Comparison of ENCODE assay signal across 9 cellular contexts in genomic region chr14:64910847-64911495, GRCh38. TPM values are rescaled to one million over a fixed set of nuclear protein-coding genes. Genes with fewer than 3 reads are reported as not detected.
DNase-seq lines count a peak whose midpoint lies in the region; ATAC-seq, FAIRE-seq and TF ChIP-seq lines count a peak whose summit lies in the region.
"Had no signal": no experiment of that assay in that cellular context is flagged by ENCODE, and none has a peak within 500 bp of the region (broad histone marks: within the 10 kb centered on the region; RNA-seq: fewer than 3 reads in every experiment).

No MANE protein-coding gene starts in this region.

- H3K4me3 Mint-ChIP-seq in activated T-cell treated with anti-CD3 and anti-CD28 coated beads, Interleukin-2, amount 50 U/mL, for 24 hours = no peak overlapping the region
- H3K4me3 Mint-ChIP-seq: dendritic cell treated with granulocyte-macrophage colony-stimulating factor and Interleukin-4, amounts not matched to agents 40 ng/mL and 50 ng/mL, for 4 days had no signal

- peaks cover 4% of the 10 kb centered on the region; the same call in 1 of the 2 replicates for H3K27me3 ChIP-seq in BE2C
- H3K27me3 ChIP-seq in keratinocyte (ENCODE audit: control insufficient read depth, extremely low read depth, insufficient read depth, low read length) = no peaks in the 10 kb centered on the region

- no peaks in the 10 kb centered on the region for H3K9me3 ChIP-seq in BE2C
- H3K9me3 ChIP-seq in keratinocyte (ENCODE audit: control insufficient read depth, low read depth, low read length) = no peaks in the 10 kb centered on the region

- ATAC-seq in left lobe of liver (no peak), HG02678 (IDR thresholded peaks at IDR 0.05; ENCODE audit: unreplicated experiment) (no peak)

- H3K27me3 Mint-ChIP-seq in activated T-cell treated with anti-CD3 and anti-CD28 coated beads, Interleukin-2, amount 50 U/mL, for 24 hours = peaks cover 2% of the 10 kb centered on the region

- H3K4me2 ChIP-seq in keratinocyte (ENCODE audit: control insufficient read depth, extremely low read depth, insufficient read depth, low read depth, low read length) = no peak overlapping the region

- no peaks in the 10 kb centered on the region for H3K9me1 ChIP-seq in keratinocyte (ENCODE audit: control insufficient read depth, extremely low read depth, insufficient read depth, low read length)

- H3K9me3 Mint-ChIP-seq in activated T-cell treated with anti-CD3 and anti-CD28 coated beads, Interleukin-2, amount 50 U/mL, for 24 hours = no peaks in the 10 kb centered on the region
- H3K9me3 Mint-ChIP-seq: dendritic cell treated with granulocyte-macrophage colony-stimulating factor and Interleukin-4, amounts not matched to agents 40 ng/mL and 50 ng/mL, for 4 days had no signal

- no peak overlapping the region for H3K27ac Mint-ChIP-seq in activated T-cell treated with anti-CD3 and anti-CD28 coated beads, Interleukin-2, amount 50 U/mL, for 24 hours
- H3K27ac Mint-ChIP-seq: dendritic cell treated with granulocyte-macrophage colony-stimulating factor and Interleukin-4, amounts not matched to agents 40 ng/mL and 50 ng/mL, for 4 days had no signal

- peaks cover 24% of the 10 kb centered on the region for H3K4me1 Mint-ChIP-seq in activated T-cell treated with anti-CD3 and anti-CD28 coated beads, Interleukin-2, amount 50 U/mL, for 24 hours (ENCODE audit: low read depth)

- H4K20me1 ChIP-seq in keratinocyte (ENCODE audit: control insufficient read depth, extremely low read depth, insufficient read depth, low read length) = no peaks in the 10 kb centered on the region

- peaks cover 18% of the 10 kb centered on the region for H3K36me3 Mint-ChIP-seq in activated T-cell treated with anti-CD3 and anti-CD28 coated beads, Interleukin-2, amount 50 U/mL, for 24 hours (ENCODE audit: low read depth)

- H3K4me1 ChIP-seq in BE2C (peaks cover 3% of the 10 kb centered on the region; the same call in 1 of the 2 replicates), keratinocyte (ENCODE audit: control insufficient read depth, extremely low read depth, insufficient read depth, low read length) (peaks cover 12% of the 10 kb centered on the region)

- no peak overlapping the region for H3K9ac ChIP-seq in keratinocyte (ENCODE audit: control insufficient read depth, extremely low read depth, insufficient read depth, low read length)

- dilution Hi-C loops in keratinocyte (cut with MboI; ENCODE audit: extremely low pct_ligation_motif_present, low sequenced_read_pairs) = no loop called here

- no peaks in the 10 kb centered on the region for H3K36me3 ChIP-seq in BE2C
- H3K36me3 ChIP-seq in keratinocyte (ENCODE audit: control insufficient read depth in 2 of 2, extremely low read depth in 1 of 2, insufficient read depth in 2 of 2, low read length in 2 of 2) = no peaks in the 10 kb centered on the region

- FAIRE-seq in keratinocyte (lab: Jason Lieb, UNC) = no peak

- no peak overlapping the region for H3K27ac ChIP-seq in keratinocyte (ENCODE audit: control insufficient read depth, insufficient read depth, low read length)

- no peak overlapping the region for H2AFZ ChIP-seq in keratinocyte (ENCODE audit: control insufficient read depth, low read length)

- peak; percentile 81 for TF ChIP-seq CTCF in BE2C (IDR thresholded peaks at IDR 0.05; ENCODE audit: low read depth, low read length)
- TF ChIP-seq CTCF in keratinocyte (optimal IDR thresholded peaks at IDR 0.05 in 1 of 3, IDR thresholded peaks at IDR 0.05 in 1 of 3, conservative IDR thresholded peaks at IDR 0.05 in 1 of 3; ENCODE audit: extremely low read depth in 1 of 3, insufficient read depth in 2 of 3, low read length in 3 of 3) = peak; percentile 48 to 57 (median 54)

- no peak overlapping the region; the same call in 1 of the 2 replicates for H3K4me3 ChIP-seq in BE2C (ENCODE audit: low read depth, low read length)
- no peak overlapping the region for H3K4me3 ChIP-seq in keratinocyte (ENCODE audit: control insufficient read depth in 2 of 3, extremely low read depth in 1 of 3, insufficient read depth in 2 of 3, low read depth in 1 of 3, low read length in 3 of 3)

- DNase-seq in BE2C = peak; percentile 22
- peak; percentile 19 for DNase-seq in HPDE6-E6E7 (ENCODE audit: extremely low spot score)
- DNase-seq in SW 1271 (lab: John Stamatoyannopoulos, UW) = peak; percentile 11 to 61
- DNase-seq in keratinocyte (ENCODE audit: low read depth, low spot score) = no peak
- no peak for DNase-seq in activated T-cell treated with anti-CD3 and anti-CD28 coated beads, Interleukin-2, amount 50 U/mL, for 24 hours
- no peak for DNase-seq in left lobe of liver (ENCODE audit: low spot score)
- no peak for DNase-seq in stimulated activated CD4-positive, alpha-beta T cell treated with anti-CD3 and anti-CD28 coated beads, Interleukin-2, amount 100 ng/mL, for 48 hours

- H3K79me2 ChIP-seq in keratinocyte (ENCODE audit: control insufficient read depth, insufficient read depth, low read length) = peaks cover 17% of the 10 kb centered on the region

RNA-seq across cellular contexts. Expression of gene CHURC1, which starts 3.3 kb away (rescaled TPM):
- polyA plus RNA-seq in BE2C (2012; ENCODE audit: insufficient read depth, insufficient read length, low read depth) = 30.9 TPM
- 65.4 to 126 TPM (median 74.8 TPM) in 3 replicates for polyA plus RNA-seq in keratinocyte
- 177 TPM for polyA plus RNA-seq in keratinocyte (2011; ENCODE audit: low read depth)
- polyA plus RNA-seq in keratinocyte (2011; cell fraction: cytosol; rRNA removed) = 75.1 and 123 TPM in 2 replicates
- polyA plus RNA-seq in keratinocyte (2011; cell fraction: nucleus; rRNA removed) = 46.9 and 57.5 TPM in 2 replicates
- 42.0 and 50.4 TPM in 2 replicates for polyA plus RNA-seq in keratinocyte (2012; ENCODE audit: low replicate concordance)
- 8.0 to 26.2 TPM (median 15.6 TPM) in 3 replicates for polyA minus RNA-seq in keratinocyte
- polyA minus RNA-seq in keratinocyte (2011; cell fraction: cytosol; rRNA and poly(A)+ RNA removed) = 23.8 TPM
- 13.8 and 23.0 TPM in 2 replicates for polyA minus RNA-seq in keratinocyte (2011; cell fraction: nucleus; rRNA and poly(A)+ RNA removed)
- 25.2 TPM for total RNA-seq in left lobe of liver

RNA-seq across cellular contexts. Expression of gene SPTB, which starts 31.3 kb away (rescaled TPM):
- 4.9 TPM for polyA plus RNA-seq in BE2C (2012; ENCODE audit: insufficient read depth, insufficient read length, low read depth)
- 0.02 to 0.09 TPM in 2 of 3 replicates, not detected in the other for polyA plus RNA-seq in keratinocyte
- not detected for polyA plus RNA-seq in keratinocyte (2011; ENCODE audit: low read depth)
- under 0.01 TPM in 1 of 2 replicates, not detected in the other for polyA plus RNA-seq in keratinocyte (2011; cell fraction: cytosol; rRNA removed)
- polyA plus RNA-seq in keratinocyte (2011; cell fraction: nucleus; rRNA removed) = 0.05 and 0.06 TPM in 2 replicates
- 0.30 and 0.69 TPM in 2 replicates for polyA plus RNA-seq in keratinocyte (2012; ENCODE audit: low replicate concordance)
- 0.13 to 0.95 TPM in 2 of 3 replicates, not detected in the other for polyA minus RNA-seq in keratinocyte
- polyA minus RNA-seq in keratinocyte (2011; cell fraction: cytosol; rRNA and poly(A)+ RNA removed) = not detected
- polyA minus RNA-seq in keratinocyte (2011; cell fraction: nucleus; rRNA and poly(A)+ RNA removed) = 0.11 and 0.16 TPM in 2 replicates
- 0.35 TPM for total RNA-seq in left lobe of liver

RNA-seq across cellular contexts. Expression of gene GPX2, which starts 31.6 kb away (rescaled TPM):
- not detected for polyA plus RNA-seq in BE2C (2012; ENCODE audit: insufficient read depth, insufficient read length, low read depth)
- 47.0 to 76.9 TPM (median 57.5 TPM) in 3 replicates for polyA plus RNA-seq in keratinocyte
- polyA plus RNA-seq in keratinocyte (2011; ENCODE audit: low read depth) = 0.82 TPM
- 48.6 and 68.2 TPM in 2 replicates for polyA plus RNA-seq in keratinocyte (2011; cell fraction: cytosol; rRNA removed)
- polyA plus RNA-seq in keratinocyte (2011; cell fraction: nucleus; rRNA removed) = 20.0 and 23.7 TPM in 2 replicates
- 5.9 and 41.7 TPM in 2 replicates for polyA plus RNA-seq in keratinocyte (2012; ENCODE audit: low replicate concordance)
- 27.2 to 42.0 TPM (median 36.9 TPM) in 3 replicates for polyA minus RNA-seq in keratinocyte
- polyA minus RNA-seq in keratinocyte (2011; cell fraction: cytosol; rRNA and poly(A)+ RNA removed) = 16.3 TPM
- 3.4 and 4.7 TPM in 2 replicates for polyA minus RNA-seq in keratinocyte (2011; cell fraction: nucleus; rRNA and poly(A)+ RNA removed)
- total RNA-seq in left lobe of liver = 292 TPM

Comparison
In these comparisons a context has a peak if more than half of its experiments do, and no peak if none do; other contexts are left out.
1. DNase-seq: peak in BE2C (single experiment), HPDE6-E6E7 (single experiment) and SW 1271 (2 of 2); none in keratinocyte (single experiment), activated T-cell treated with anti-CD3 and anti-CD28 coated beads, Interleukin-2, amount 50 U/mL, for 24 hours (single experiment), left lobe of liver (single experiment) and stimulated activated CD4-positive, alpha-beta T cell treated with anti-CD3 and anti-CD28 coated beads, Interleukin-2, amount 100 ng/mL, for 48 hours (0 of 2).